ENCODE assay signal across 28 cellular contexts in genomic region chr3:31920310-31920709, GRCh38.
DNase-seq lines count a peak whose midpoint lies in the region; ATAC-seq and TF ChIP-seq lines count a peak whose summit lies in the region.
"Had no signal": no experiment of that assay in that cellular context is flagged by ENCODE, and none has a peak within 500 bp of the region (broad histone marks: within the 10 kb centered on the region; RNA-seq: fewer than 3 reads in every experiment).

No MANE protein-coding gene starts in this region.

- peak overlapping the region; percentile 87 for H3K4me2 ChIP-seq in SU-DHL-6 (ENCODE audit: low read depth, low read length, poor library complexity, severe bottlenecking)
- no peak overlapping the region for H3K4me2 ChIP-seq in trophoblast cell (ENCODE audit: low read length)

- DNase-seq in Caco-2 (no peak), trophoblast cell (no peak), Ammon's horn (ENCODE audit: low spot score) (no peak), NCI-H2227 (lab: John Stamatoyannopoulos, UW; ENCODE audit: unreplicated experiment) (no peak), left lung (no peak)
- DNase-seq: BE2C; Calu3; CD8-positive, alpha-beta memory T cell; DMS153; DND-41; GM23248; Kasumi-1; NCI-H1092 treated with DMSO at 0.1 percent for 48 hours; NCI-H1436; NCI-H187; NCI-H2081 treated with DMSO at 0.1 percent for 48 hours; NCI-H446; NCI-H524 treated with DMSO at 0.1 percent for 48 hours; NCI-H774; Right ventricle myocardium superior; RPMI8226; T-cell had no signal

- H3F3A ChIP-seq in SU-DHL-6 (ENCODE audit: insufficient read depth), result peaks cover 56% of the 10 kb centered on the region

- no peak overlapping the region for H2BK12ac ChIP-seq in trophoblast cell (ENCODE audit: low read length)

- intact Hi-C loops in Caco-2 (cut with micrococcal nuclease; ENCODE audit: unreplicated experiment), result no loop called here
- intact Hi-C loops in left lung (cut with DNase I), result no loop called here

- peaks cover 14% of the 10 kb centered on the region for H3K9me3 Mint-ChIP-seq in Caco-2 (ENCODE audit: unreplicated experiment)

- peaks cover 25% of the 10 kb centered on the region for H3K36me3 Mint-ChIP-seq in Caco-2 (ENCODE audit: insufficient read depth, unreplicated experiment)
- H3K36me3 Mint-ChIP-seq: CD14-positive monocyte had no signal

- H2AFZ ChIP-seq in SU-DHL-6 (ENCODE audit: low read depth, low read length, severe bottlenecking), result no peak overlapping the region
- no peak overlapping the region for H2AFZ ChIP-seq in trophoblast cell (ENCODE audit: insufficient read depth, low read length, poor library complexity)
- H2AFZ ChIP-seq: GM23248 had no signal

- H2AK5ac ChIP-seq in trophoblast cell (ENCODE audit: low read length), result no peak overlapping the region

- H4K91ac ChIP-seq in trophoblast cell (ENCODE audit: low read depth, low read length), result no peak overlapping the region

- no TSS peak for BruUV-seq in Caco-2 (replicated peaks; lab: Mats Ljungman, UMichigan)

- no peaks in the 10 kb centered on the region for H3K79me1 ChIP-seq in trophoblast cell (ENCODE audit: low read length)

- TF ChIP-seq CTCF in Caco-2 (IDR thresholded peaks at IDR 0.05; ENCODE audit: insufficient read depth in 1 of 2, low read depth in 1 of 2, low read length in 1 of 2, severe bottlenecking in 1 of 2, unreplicated experiment in 1 of 2) (no peak), HEK293 (tag by site-specific recombination; IDR thresholded peaks at IDR 0.05) (no peak), SU-DHL-6 (IDR thresholded peaks at IDR 0.05; ENCODE audit: insufficient read depth, low read length, poor library complexity, severe bottlenecking) (no peak), left lung (IDR thresholded peaks at IDR 0.05) (no peak)

- no peaks in the 10 kb centered on the region for H3K27me3 Mint-ChIP-seq in Caco-2 (ENCODE audit: insufficient read depth, unreplicated experiment)
- H3K27me3 Mint-ChIP-seq: T-cell had no signal

- H2BK5ac ChIP-seq in trophoblast cell (ENCODE audit: low read depth, low read length, poor library complexity), result no peak overlapping the region

- H3K27me3 ChIP-seq in Caco-2 (replicated peaks; ENCODE audit: control insufficient read depth, insufficient read depth, low read length), result no peaks in the 10 kb centered on the region
- no peaks in the 10 kb centered on the region for H3K27me3 ChIP-seq in SU-DHL-6 (ENCODE audit: low read length)
- H3K27me3 ChIP-seq in trophoblast cell (ENCODE audit: insufficient read depth, low read length), result no peaks in the 10 kb centered on the region
- H3K27me3 ChIP-seq in left lung, result no peaks in the 10 kb centered on the region
- H3K27me3 ChIP-seq: BE2C, SJSA1 had no signal

- peak overlapping the region; percentile 14 for H3K18ac ChIP-seq in trophoblast cell (ENCODE audit: low read length)

- WGBS in trophoblast cell (ENCODE audit: extremely low coverage, insufficient coverage, insufficient read length), result no CpG with 5 or more reads among the region's 1 CpG

- H3K79me2 ChIP-seq in SU-DHL-6 (ENCODE audit: insufficient read depth, low read length) (peaks cover 97% of the 10 kb centered on the region), trophoblast cell (ENCODE audit: control insufficient read depth, insufficient read depth, low read length, poor library complexity) (no peaks in the 10 kb centered on the region)

- H2BK120ac ChIP-seq in trophoblast cell (ENCODE audit: insufficient read depth, low read length, poor library complexity), result no peak overlapping the region

- CTCF ChIA-PET in Caco-2 (lab: Charles Lee), result no interaction called here
- CTCF ChIA-PET in HEK293 (lab: Yijun Ruan, JAX), result no interaction called here

- POLR2A ChIA-PET in Caco-2 (lab: Charles Lee) (no interaction called here), HEK293 (lab: Yijun Ruan, JAX) (no interaction called here)

- peak overlapping the region; percentile 45 for H3K27ac Mint-ChIP-seq in Caco-2 (ENCODE audit: unreplicated experiment)
- H3K27ac Mint-ChIP-seq: CD14-positive monocyte, T-cell had no signal

- peaks cover 68% of the 10 kb centered on the region for H3K4me1 ChIP-seq in Caco-2
- no peaks in the 10 kb centered on the region for H3K4me1 ChIP-seq in HEK293 (ENCODE audit: control insufficient read depth, insufficient read depth, low read length)
- peaks cover 0 to 9% of the 10 kb centered on the region in 2 experiments for H3K4me1 ChIP-seq in trophoblast cell (ENCODE audit: control insufficient read depth in 1 of 2, insufficient read depth in 2 of 2, low read length in 2 of 2)
- peaks cover 5 to 18% of the 10 kb centered on the region in 2 donors for H3K4me1 ChIP-seq in left lung
- H3K4me1 ChIP-seq: BE2C had no signal

- H3K4me3 ChIP-seq in Caco-2 (ENCODE audit: low read depth, low read length), result no peak overlapping the region
- no peak overlapping the region for H3K4me3 ChIP-seq in HEK293 (ENCODE audit: low read depth, low read length)
- H3K4me3 ChIP-seq in SU-DHL-6 (ENCODE audit: insufficient read depth, low read length, poor library complexity, severe bottlenecking), result no peak overlapping the region
- H3K4me3 ChIP-seq in trophoblast cell (ENCODE audit: low read depth, low read length), result no peak overlapping the region
- no peak overlapping the region for H3K4me3 ChIP-seq in left lung
- H3K4me3 ChIP-seq: GM23248, HAP-1, SJSA1 had no signal

- no peak overlapping the region for H4K12ac ChIP-seq in trophoblast cell (ENCODE audit: low read depth, low read length)

- H3K4ac ChIP-seq in trophoblast cell (ENCODE audit: low read depth, low read length), result no peak overlapping the region

- H3K23ac ChIP-seq in trophoblast cell (ENCODE audit: low read length), result no peak overlapping the region

- no peak overlapping the region for H3K27ac ChIP-seq in HEK293 (ENCODE audit: extremely low read depth, low read depth, low read length)
- H3K27ac ChIP-seq in SU-DHL-6 (ENCODE audit: low read depth, low read length), result peak overlapping the region; percentile 96
- H3K27ac ChIP-seq in trophoblast cell (ENCODE audit: low read depth, low read length), result no peak overlapping the region
- no peak overlapping the region for H3K27ac ChIP-seq in left lung
- H3K27ac ChIP-seq: GM23248, HL-60, SJSA1 had no signal

- H4K20me1 ChIP-seq in SU-DHL-6 (ENCODE audit: low read depth, low read length), result no peaks in the 10 kb centered on the region

- H3K4me1 Mint-ChIP-seq in Caco-2 (ENCODE audit: low read depth, unreplicated experiment), result peaks cover 59% of the 10 kb centered on the region

- H4K8ac ChIP-seq in trophoblast cell (ENCODE audit: low read depth, low read length), result no peak overlapping the region

- no peaks in the 10 kb centered on the region for H3K36me3 ChIP-seq in Caco-2 (ENCODE audit: control insufficient read depth, insufficient read depth, low read length)
- no peaks in the 10 kb centered on the region for H3K36me3 ChIP-seq in HEK293 (ENCODE audit: control insufficient read depth in 2 of 2, insufficient read depth in 1 of 2, low read length in 2 of 2)
- 0 out of 2 replicates have a peak, but pooled peaks cover under 1% of the 10 kb centered on the region for H3K36me3 ChIP-seq in SU-DHL-6 (ENCODE audit: low read length)
- no peaks in the 10 kb centered on the region for H3K36me3 ChIP-seq in trophoblast cell (ENCODE audit: control insufficient read depth in 1 of 2, insufficient read depth in 2 of 2, low read length in 2 of 2)
- H3K36me3 ChIP-seq in left lung, result no peaks in the 10 kb centered on the region
- H3K36me3 ChIP-seq: BE2C, HAP-1, SJSA1 had no signal

- no peaks in the 10 kb centered on the region for H3K9me2 ChIP-seq in SU-DHL-6 (replicated peaks; ENCODE audit: insufficient read depth, low read length)

- no peak overlapping the region for H3K9ac ChIP-seq in SU-DHL-6 (ENCODE audit: low read length)
- H3K9ac ChIP-seq in trophoblast cell (ENCODE audit: low read length), result no peak overlapping the region
- H3K9ac ChIP-seq: GM23248 had no signal

- ATAC-seq in left lung, result no peak
- ATAC-seq: T-cell had no signal

- peak overlapping the region; percentile 36 for H3K4me3 Mint-ChIP-seq in Caco-2 (ENCODE audit: unreplicated experiment)
- H3K4me3 Mint-ChIP-seq: CD14-positive monocyte; CD8-positive, alpha-beta memory T cell; T-cell had no signal

- no peak overlapping the region for H3K14ac ChIP-seq in trophoblast cell (ENCODE audit: low read length)

- H3K9me3 ChIP-seq in Caco-2 (peaks cover 6% of the 10 kb centered on the region; the same call in 1 of the 2 replicates), HEK293 (ENCODE audit: control insufficient read depth, insufficient read depth, low read depth, low read length) (no peaks in the 10 kb centered on the region), SU-DHL-6 (ENCODE audit: insufficient read depth, low read length) (no peaks in the 10 kb centered on the region), trophoblast cell (ENCODE audit: insufficient read depth, low read depth, low read length) (peaks cover 2% of the 10 kb centered on the region), left lung (peaks cover 0 to 7% of the 10 kb centered on the region in 2 donors)
- H3K9me3 ChIP-seq: BE2C, HAP-1, SJSA1 had no signal

TF ChIP-seq in HEK293, 187 proteins besides CTCF, POLR2A, EP300 and RAD21:
- peak; percentile 85; the same call in 1 of the 2 replicates for TF ChIP-seq TRIM28 (IDR thresholded peaks at IDR 0.05; ENCODE audit: borderline replicate concordance, low read length)
- TF ChIP-seq ZNF449 (tag by site-specific recombination; IDR thresholded peaks at IDR 0.05), result no peak
- TF ChIP-seq SETDB1 (IDR thresholded peaks at IDR 0.05; ENCODE audit: insufficient read length, low read length), result peak; percentile 73
